33 cellular contexts compared by ENCODE assay signal in the genomic region with DNA sequence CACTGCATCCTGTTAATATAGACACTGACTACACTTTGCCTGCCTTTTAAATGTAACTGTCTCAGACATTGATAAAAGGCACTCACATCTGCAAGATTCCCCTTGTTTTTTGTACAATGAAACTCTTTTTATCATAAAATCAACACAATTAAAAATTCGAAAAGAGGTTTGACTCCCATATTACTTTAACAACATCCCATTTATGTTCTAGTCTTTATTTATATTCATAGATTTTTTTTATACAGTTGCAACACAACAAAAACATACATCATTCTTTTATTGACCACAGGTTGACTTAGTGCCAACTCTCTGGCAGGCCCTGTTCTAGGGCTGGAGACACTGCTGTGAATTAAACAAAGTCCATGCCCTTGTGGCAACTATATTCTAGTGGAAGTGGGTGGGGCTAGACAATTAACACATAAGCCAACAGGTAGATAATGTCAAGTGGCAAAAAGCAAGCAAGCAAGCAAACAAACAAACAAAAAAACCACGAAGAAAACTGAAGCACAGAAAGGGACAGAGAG. TPM values are rescaled to one million over a fixed set of nuclear protein-coding genes. Genes with fewer than 3 reads are reported as not detected.
DNase-seq lines count a peak whose midpoint lies in the region; ATAC-seq, FAIRE-seq and TF ChIP-seq lines count a peak whose summit lies in the region.
"Had no signal": no experiment of that assay in that cellular context is flagged by ENCODE, and none has a peak within 500 bp of the region (broad histone marks: within the 10 kb centered on the region; RNA-seq: fewer than 3 reads in every experiment).

No MANE protein-coding gene starts in this region.

- H3K4me3 Mint-ChIP-seq in CD4-positive, alpha-beta T cell = no peak overlapping the region
- H3K4me3 Mint-ChIP-seq: CD8-positive, alpha-beta T cell; endodermal cell; neural crest cell had no signal

- no peaks in the 10 kb centered on the region for H3K27me3 ChIP-seq in small intestine (ENCODE audit: control insufficient read depth in 2 of 2, insufficient read depth in 2 of 2, low read length in 2 of 2)
- no peaks in the 10 kb centered on the region for H3K27me3 ChIP-seq in CD4-positive, alpha-beta T cell (ENCODE audit: control insufficient read depth, insufficient read depth, low read length)
- H3K27me3 ChIP-seq: breast epithelium, colonic mucosa, esophagus muscularis mucosa had no signal

- H3K4me1 ChIP-seq in small intestine (ENCODE audit: control insufficient read depth in 2 of 2, insufficient read depth in 1 of 2, low read depth in 1 of 2, low read length in 1 of 2) = no peaks in the 10 kb centered on the region
- H3K4me1 ChIP-seq: breast epithelium, colonic mucosa, esophagus muscularis mucosa, lower lobe of right lung had no signal

- no peaks in the 10 kb centered on the region for H3K27me3 Mint-ChIP-seq in CD4-positive, alpha-beta T cell

- POLR2A ChIA-PET in CD4-positive, alpha-beta T cell (lab: Charles Lee) = no interaction called here

- CTCF ChIA-PET in CD4-positive, alpha-beta T cell (lab: Charles Lee) = no interaction called here

- H3K9me3 Mint-ChIP-seq in CD4-positive, alpha-beta T cell = no peaks in the 10 kb centered on the region
- H3K9me3 Mint-ChIP-seq: CD8-positive, alpha-beta T cell; endodermal cell; neural crest cell had no signal

- no peak overlapping the region for H3K4me3 ChIP-seq in fibroblast of mammary gland (ENCODE audit: control insufficient read depth, low read depth, low read length)
- no peak overlapping the region for H3K4me3 ChIP-seq in small intestine (ENCODE audit: low read depth in 1 of 2, low read length in 2 of 2)
- H3K4me3 ChIP-seq: breast epithelium, colonic mucosa, esophagus muscularis mucosa, K562, lower lobe of right lung, PC-9 had no signal

- TF ChIP-seq CTCF in fibroblast of mammary gland (conservative IDR thresholded peaks at IDR 0.05; ENCODE audit: control insufficient read depth, insufficient read depth, low read depth, low read length) = no peak
- TF ChIP-seq CTCF in CD4-positive, alpha-beta T cell (IDR thresholded peaks at IDR 0.05) = no peak

- H3K27ac ChIP-seq in small intestine (ENCODE audit: low read depth in 1 of 2, low read length in 1 of 2) = no peak overlapping the region
- H3K27ac ChIP-seq in CD4-positive, alpha-beta T cell (ENCODE audit: low read depth, low read length) = no peak overlapping the region
- H3K27ac ChIP-seq: breast epithelium, colonic mucosa, esophagus muscularis mucosa, lower lobe of right lung, PC-9 had no signal

- DNase-seq in NCI-H2029 treated with DMSO at 0.1 percent for 48 hours (lab: John Stamatoyannopoulos, UW) (peak; percentile 41), NCI-H2029 (lab: John Stamatoyannopoulos, UW) (no peak), NCI-H748 (lab: John Stamatoyannopoulos, UW; ENCODE audit: unreplicated experiment) (peak; percentile 58), fibroblast of mammary gland (ENCODE audit: low read depth) (peak; percentile 8), small intestine (peak; percentile 58), NCI-H1092 (lab: John Stamatoyannopoulos, UW) (no peak)
- no peak for DNase-seq in activated naive CD4-positive, alpha-beta T cell treated with Interleukin-2 at 50 U/mL for 16 hours
- no peak for DNase-seq in CD4-positive, alpha-beta T cell
- DNase-seq: activated CD8-positive, alpha-beta memory T cell treated with anti-CD3 and anti-CD28 coated beads, Interleukin-2, amount 50 U/mL, for 4 hours; activated effector memory CD4-positive, alpha-beta T cell treated with anti-CD3 and anti-CD28 coated beads, Interleukin-2, amount 50 U/mL, for 16 hours; AML-193; CD8-positive, alpha-beta T cell; colonic mucosa; DND-41; endodermal cell; islet precursor cell; lower lobe of right lung; MV-4-11; NCI-H187; NCI-H226; PC-9; Right ventricle myocardium superior; stimulated activated CD8-positive, alpha-beta memory T cell treated with anti-CD3 and anti-CD28 coated beads, Interleukin-4, amount 100 ng/mL, for 48 hours; SW 1271; T1000; trophoblast cell had no signal

- H3K27ac Mint-ChIP-seq in CD4-positive, alpha-beta T cell = no peak overlapping the region
- H3K27ac Mint-ChIP-seq: CD8-positive, alpha-beta T cell; endodermal cell had no signal

- no peaks in the 10 kb centered on the region for H3K36me3 ChIP-seq in small intestine (ENCODE audit: control insufficient read depth in 2 of 2, insufficient read depth in 2 of 2, low read length in 2 of 2)
- H3K36me3 ChIP-seq: breast epithelium, colonic mucosa, esophagus muscularis mucosa, lower lobe of right lung had no signal

- no peak for ATAC-seq in CD4-positive, alpha-beta T cell (ENCODE audit: poor library complexity)
- ATAC-seq: CD8-positive, alpha-beta T cell; K562; lower lobe of right lung; sciatic nerve had no signal

- no peaks in the 10 kb centered on the region for H3K36me3 Mint-ChIP-seq in CD4-positive, alpha-beta T cell (ENCODE audit: low read depth)
- H3K36me3 Mint-ChIP-seq: CD8-positive, alpha-beta T cell had no signal

- 21 to 51% (median 29%) methylated on average over 2 of the region's 2 CpGs for WGBS in small intestine, 3 donors

- no peak for FAIRE-seq in small intestine (lab: Jason Lieb, UNC)
- FAIRE-seq: A204.1, H1, K562 had no signal

- no peaks in the 10 kb centered on the region for H3K9me3 ChIP-seq in small intestine (ENCODE audit: control insufficient read depth, low read depth)
- H3K9me3 ChIP-seq in CD4-positive, alpha-beta T cell (ENCODE audit: control insufficient read depth, low read length) = no peaks in the 10 kb centered on the region
- H3K9me3 ChIP-seq: breast epithelium, colonic mucosa, esophagus muscularis mucosa, lower lobe of right lung had no signal

- intact Hi-C loops in CD4-positive, alpha-beta T cell (cut with DNase I, micrococcal nuclease) = no loop called here

- no peaks in the 10 kb centered on the region for H3K4me1 Mint-ChIP-seq in CD4-positive, alpha-beta T cell (ENCODE audit: low read depth)
- H3K4me1 Mint-ChIP-seq: neural crest cell had no signal

RNA-seq across cellular contexts. Expression of gene ANK2, which starts 36.8 kb away (rescaled TPM):
- 1 to 10 TPM in 2 of 3 donors, under 1 TPM in 1; 0.22 to 8.1 (median 3.2) TPM for polyA plus RNA-seq in small intestine
- total RNA-seq in CD4-positive, alpha-beta T cell = under 1 TPM in 1 of 2 experiments, not detected in 1; 0.36 TPM
- total RNA-seq: CD8-positive, alpha-beta T cell had no signal
- polyA plus RNA-seq: K562 had no signal

Comparison
In these comparisons a context has a peak if more than half of its experiments do, and no peak if none do; other contexts are left out.
1. DNase-seq: peak in NCI-H2029 treated with DMSO at 0.1 percent for 48 hours (single experiment), NCI-H748 (single experiment), fibroblast of mammary gland (single experiment) and small intestine (single experiment); none in NCI-H2029 (single experiment), NCI-H1092 (single experiment), activated naive CD4-positive, alpha-beta T cell treated with Interleukin-2 at 50 U/mL for 16 hours (single experiment) and CD4-positive, alpha-beta T cell (0 of 10).